ENCODE assay signal across 19 cellular contexts in genomic region chr20:772806-773205, GRCh38. TPM values are rescaled to one million over a fixed set of nuclear protein-coding genes. Genes with fewer than 3 reads are reported as not detected.
DNase-seq lines count a peak whose midpoint lies in the region; ATAC-seq, FAIRE-seq and TF ChIP-seq lines count a peak whose summit lies in the region.
"Had no signal": no experiment of that assay in that cellular context is flagged by ENCODE, and none has a peak within 500 bp of the region (broad histone marks: within the 10 kb centered on the region; RNA-seq: fewer than 3 reads in every experiment).

No MANE protein-coding gene starts in this region.

- H3K36me3 ChIP-seq in K562 (ENCODE audit: control insufficient read depth, insufficient read depth, low read length) (no peaks in the 10 kb centered on the region), transverse colon (no peaks in the 10 kb centered on the region)
- H3K36me3 ChIP-seq in CD8-positive, alpha-beta T cell (ENCODE audit: insufficient read depth, low read length) = no peaks in the 10 kb centered on the region
- H3K36me3 ChIP-seq: HAP-1 had no signal

- DNase-seq in NCI-H2171 treated with DMSO at 0.1 percent for 48 hours (lab: John Stamatoyannopoulos, UW) (peak; percentile 40), NCI-H2171 (lab: John Stamatoyannopoulos, UW) (no peak), K562 (ENCODE audit: extremely low read depth in 1 of 4, low spot score in 3 of 4) (no peak), myocyte (ENCODE audit: low read depth) (peak; percentile 12), transverse colon (no peak), chondrocyte (ENCODE audit: low spot score) (no peak)
- no peak for DNase-seq in CD8-positive, alpha-beta T cell
- DNase-seq: 8988T; C1 segment of cervical spinal cord; Calu3; CD4-positive, alpha-beta memory T cell; GM23248 had no signal

- H3K9ac ChIP-seq in K562 (ENCODE audit: insufficient read depth in 1 of 2, low read depth in 2 of 2, low read length in 2 of 2) = peak overlapping the region in 1 of 2 experiments; percentile 48; a peak in 1 of 4 replicates
- H3K9ac ChIP-seq: GM23248 had no signal

- TF ChIP-seq EP300 in K562 (IDR thresholded peaks at IDR 0.05; ENCODE audit: low read length) (no peak), transverse colon (IDR thresholded peaks at IDR 0.05; ENCODE audit: low read depth) (no peak)

- intact Hi-C loops in K562 (cut with micrococcal nuclease) = no loop called here
- intact Hi-C loops in transverse colon (cut with DNase I; ENCODE audit: low total_unique reads) = no loop called here
- intact Hi-C loops in CD8-positive, alpha-beta T cell (cut with DNase I, micrococcal nuclease) = no loop called here

- H3K9me3 ChIP-seq in K562 (replicated peaks; ENCODE audit: control insufficient read depth, insufficient read depth, low read depth, low read length) (no peaks in the 10 kb centered on the region), transverse colon (no peaks in the 10 kb centered on the region)
- no peaks in the 10 kb centered on the region for H3K9me3 ChIP-seq in CD8-positive, alpha-beta T cell (ENCODE audit: low read length)
- H3K9me3 ChIP-seq: HAP-1 had no signal

- peaks cover 16 to 23% of the 10 kb centered on the region in 2 experiments for H3K4me1 ChIP-seq in K562 (replicated peaks in 1 of 2; ENCODE audit: control insufficient read depth in 2 of 2, insufficient read depth in 2 of 2, low read length in 2 of 2)
- H3K4me1 ChIP-seq in transverse colon = peaks cover 0 to 38% (median 18%) of the 10 kb centered on the region in 4 donors
- H3K4me1 ChIP-seq in CD8-positive, alpha-beta T cell (ENCODE audit: insufficient read depth, low read length) = peaks cover 5% of the 10 kb centered on the region
- H3K4me1 ChIP-seq: HAP-1 had no signal

- no peak overlapping the region for H3K27ac Mint-ChIP-seq in CD8-positive, alpha-beta T cell
- no peak overlapping the region for H3K27ac Mint-ChIP-seq in chondrocyte (ENCODE audit: unreplicated experiment)
- H3K27ac Mint-ChIP-seq: CD4-positive, alpha-beta memory T cell had no signal

- H3K36me3 Mint-ChIP-seq in CD8-positive, alpha-beta T cell = no peaks in the 10 kb centered on the region
- H3K36me3 Mint-ChIP-seq in chondrocyte (ENCODE audit: low read depth) = no peaks in the 10 kb centered on the region
- H3K36me3 Mint-ChIP-seq: CD4-positive, alpha-beta memory T cell had no signal

- CTCF ChIA-PET in K562 (lab: Yijun Ruan, JAX; ENCODE audit: low intra/inter-chr PET ratio) = no interaction called here
- CTCF ChIA-PET in CD8-positive, alpha-beta T cell (lab: Charles Lee) = no interaction called here

- TF ChIP-seq CTCF in K562 (IDR thresholded peaks at IDR 0.05 in 2 of 3, conservative IDR thresholded peaks at IDR 0.05 in 1 of 3; ENCODE audit: insufficient read depth in 2 of 3, low read depth in 1 of 3, low read length in 3 of 3) (no peak), transverse colon (IDR thresholded peaks at IDR 0.05) (no peak), chondrocyte (IDR thresholded peaks at IDR 0.05) (no peak)
- no peak for TF ChIP-seq CTCF in CD8-positive, alpha-beta T cell (IDR thresholded peaks at IDR 0.05)

- no peak overlapping the region for H3K27ac ChIP-seq in K562 (ENCODE audit: extremely low read depth, low read depth, low read length)
- peak overlapping the region; percentile 12 to 75 (median 44) for H3K27ac ChIP-seq in transverse colon
- no peak overlapping the region for H3K27ac ChIP-seq in CD8-positive, alpha-beta T cell (ENCODE audit: low read depth, low read length)
- H3K27ac ChIP-seq: GM23248 had no signal

- POLR2A ChIA-PET in K562 (lab: Yijun Ruan, JAX) = interaction anchor here (0.6 to 1.2 kb wide), 4 partner anchors 8 to 230 kb away, joined by 3 to 4 read pairs (median 3); no protein-coding TSS in a partner anchor
- POLR2A ChIA-PET in CD8-positive, alpha-beta T cell (lab: Charles Lee) = no interaction called here

- no peak overlapping the region for H3K4me3 Mint-ChIP-seq in CD8-positive, alpha-beta T cell
- no peak overlapping the region for H3K4me3 Mint-ChIP-seq in chondrocyte (ENCODE audit: unreplicated experiment)
- H3K4me3 Mint-ChIP-seq: CD4-positive, alpha-beta memory T cell had no signal

- no TSS peak for BruUV-seq in K562 (replicated peaks; lab: Mats Ljungman, UMichigan)

- TF ChIP-seq POLR2A in K562 (conservative IDR thresholded peaks at IDR 0.05) (no peak), transverse colon (IDR thresholded peaks at IDR 0.05) (no peak)

- H3K9me1 ChIP-seq in K562 (ENCODE audit: control insufficient read depth, insufficient read depth, low read length) = no peaks in the 10 kb centered on the region

- WGBS in K562 (ENCODE audit: insufficient coverage, low coverage, missing lambda C conversion rate) = 28% methylated on average over 8 of the region's 9 CpGs
- WGBS in transverse colon (ENCODE audit: low coverage in 1 of 2), 2 donors = 57 to 100% methylated on average over 1 to 8 of the region's 9 CpGs

- peaks cover 9% of the 10 kb centered on the region for H3K27me3 Mint-ChIP-seq in CD8-positive, alpha-beta T cell (ENCODE audit: low read depth)
- peaks cover 14% of the 10 kb centered on the region for H3K27me3 Mint-ChIP-seq in chondrocyte (ENCODE audit: low read depth)

- no peaks in the 10 kb centered on the region for H3K79me2 ChIP-seq in K562 (ENCODE audit: control insufficient read depth, insufficient read depth, low read length)

- no peak for FAIRE-seq in K562 (lab: Jason Lieb, UNC)
- FAIRE-seq: G401.6, GM12891, GM19239 had no signal

- no peak for TF ChIP-seq RAD21 in K562 (CRISPR knock-in tag; conservative IDR thresholded peaks at IDR 0.05 in 1 of 2, IDR thresholded peaks at IDR 0.05 in 1 of 2)

- H3K27me3 ChIP-seq in K562 (ENCODE audit: control insufficient read depth in 2 of 2, insufficient read depth in 2 of 2, low read length in 2 of 2) = no peaks in the 10 kb centered on the region
- H3K27me3 ChIP-seq in transverse colon = no peaks in the 10 kb centered on the region
- H3K27me3 ChIP-seq in CD8-positive, alpha-beta T cell (ENCODE audit: insufficient read depth, low read length) = no peaks in the 10 kb centered on the region

- H3K4me2 ChIP-seq in K562 (ENCODE audit: insufficient read depth, low read length) = no peak overlapping the region

- H3K9me3 Mint-ChIP-seq in CD8-positive, alpha-beta T cell = no peaks in the 10 kb centered on the region
- no peaks in the 10 kb centered on the region for H3K9me3 Mint-ChIP-seq in chondrocyte (ENCODE audit: low read depth)
- H3K9me3 Mint-ChIP-seq: CD4-positive, alpha-beta memory T cell had no signal

- no peak overlapping the region for H2AFZ ChIP-seq in K562 (ENCODE audit: low read depth, low read length)
- H2AFZ ChIP-seq: GM23248 had no signal

- ATAC-seq in K562 (no peak), HG02763 (IDR thresholded peaks at IDR 0.05; ENCODE audit: unreplicated experiment) (no peak)
- ATAC-seq in CD8-positive, alpha-beta T cell = no peak

- H3K4me3 ChIP-seq in K562 (no peak overlapping the region), transverse colon (no peak overlapping the region)
- no peak overlapping the region for H3K4me3 ChIP-seq in CD8-positive, alpha-beta T cell (ENCODE audit: low read depth, low read length)
- H3K4me3 ChIP-seq: GM23248, HAP-1 had no signal

- H3K4me1 Mint-ChIP-seq in CD8-positive, alpha-beta T cell (ENCODE audit: low read depth) = no peaks in the 10 kb centered on the region
- peaks cover 6% of the 10 kb centered on the region for H3K4me1 Mint-ChIP-seq in chondrocyte (ENCODE audit: low read depth)
- H3K4me1 Mint-ChIP-seq: CD4-positive, alpha-beta memory T cell had no signal

- in situ Hi-C loops in K562 (cut with MboI) = no loop called here
- in situ Hi-C loops in transverse colon (cut with MboI; ENCODE audit: low pct_ligation_motif_present in 1 of 4, low pct_unique_long_range_greater_than_20kb in 1 of 4, low sequenced_read_pairs in 3 of 4) = no loop called here

- H4K20me1 ChIP-seq in K562 (replicated peaks; ENCODE audit: control insufficient read depth, insufficient read depth, low read length) = no peaks in the 10 kb centered on the region

TF ChIP-seq in K562, 482 proteins besides CTCF, POLR2A, EP300 and RAD21 (continues in another document):
- peak; percentile 44; the same call in 1 of the 2 replicates for TF ChIP-seq ZBTB33 (CRISPR knock-in tag; IDR thresholded peaks at IDR 0.05)
- no peak for TF ChIP-seq SMARCA4 (IDR thresholded peaks at IDR 0.05)

RNA-seq across cellular contexts. Expression of gene SLC52A3, which starts 4.5 kb away (rescaled TPM):
- total RNA-seq in K562 (2011; cell fraction: chromatin; rRNA removed; ENCODE audit: low replicate concordance) = 0.30 and 0.76 TPM in 2 replicates
- total RNA-seq in K562 (2011; cell fraction: nucleolus; rRNA removed) = 0.83 and 0.92 TPM in 2 replicates
- 0.53 and 0.81 TPM in 2 replicates for total RNA-seq in K562 (2011; cell fraction: nucleoplasm; rRNA removed)
- total RNA-seq in K562 (2014; rRNA removed) = 0.09 and 0.16 TPM in 2 replicates
- 0.13 and 0.25 TPM in 2 replicates for total RNA-seq in K562 (2014; rRNA removed; fragmentation: Illumina TruSeq; extraction: Trizol)
- 0.11 and 0.19 TPM in 2 replicates for total RNA-seq in K562 (2015; rRNA removed; fragmentation: Illumina TruSeq; extraction: Trizol)
- 0.60 and 0.69 TPM in 2 replicates for total RNA-seq in K562 (2021)
- polyA plus RNA-seq in K562 (2011; rRNA removed) = 0.10 and 1.0 TPM in 2 replicates
- 0.42 and 0.81 TPM in 2 replicates for polyA plus RNA-seq in K562 (2011; cell fraction: cytosol; rRNA removed)
- 0.44 and 0.51 TPM in 2 replicates for polyA plus RNA-seq in K562 (2011; cell fraction: nucleus; rRNA removed)
- polyA plus RNA-seq in K562 (2012) = 0.49 and 0.79 TPM in 2 replicates
- 0.37 and 0.44 TPM in 2 replicates for polyA plus RNA-seq in K562 (2014; fragmentation: Illumina TruSeq; extraction: Trizol)
- polyA plus RNA-seq in K562 (2014; fragmentation: Nextera tagmentation; extraction: Ambion mirVana) = under 1 TPM; 0.06 to 0.07 TPM
- 0.16 and 0.20 TPM in 2 replicates for polyA plus RNA-seq in K562 (2014; rRNA removed)
- polyA minus RNA-seq in K562 (2011; rRNA and poly(A)+ RNA removed) = 0.39 TPM in 1 of 2 replicates, not detected in the other
- polyA minus RNA-seq in K562 (2011; cell fraction: cytosol; rRNA and poly(A)+ RNA removed) = 1.5 TPM in 1 of 2 replicates, not detected in the other
- polyA minus RNA-seq in K562 (2011; cell fraction: nucleus; rRNA and poly(A)+ RNA removed) = 0.13 and 0.89 TPM in 2 replicates
- total RNA-seq in myocyte = not detected in 2 replicates
- not detected for polyA plus RNA-seq in myocyte (2012)
- total RNA-seq in transverse colon = 10 to 100 TPM in 3 of 4 donors, 1 to 10 TPM in 1; 7.2 to 35.9 (median 15.3) TPM
- not detected for total RNA-seq in CD8-positive, alpha-beta T cell
- total RNA-seq in chondrocyte = not detected in 3 replicates
- total RNA-seq: A673; CD4-positive, alpha-beta memory T cell; GM23248 had no signal
- polyA plus RNA-seq: AG04450; CD4-positive, alpha-beta memory T cell; GM23248 had no signal

Comparison
In these comparisons a context has a peak if more than half of its experiments do, and no peak if none do; other contexts are left out.
1. DNase-seq: peak in NCI-H2171 treated with DMSO at 0.1 percent for 48 hours (single experiment) and myocyte (single experiment); none in NCI-H2171 (single experiment), K562 (0 of 4), transverse colon (single experiment), CD8-positive, alpha-beta T cell (0 of 7) and chondrocyte (single experiment).
2. H3K27ac ChIP-seq: peak in transverse colon (4 of 4); none in K562 (single experiment) and CD8-positive, alpha-beta T cell (single experiment).